ENCODE assay signal across 9 cellular contexts in the genomic region with DNA sequence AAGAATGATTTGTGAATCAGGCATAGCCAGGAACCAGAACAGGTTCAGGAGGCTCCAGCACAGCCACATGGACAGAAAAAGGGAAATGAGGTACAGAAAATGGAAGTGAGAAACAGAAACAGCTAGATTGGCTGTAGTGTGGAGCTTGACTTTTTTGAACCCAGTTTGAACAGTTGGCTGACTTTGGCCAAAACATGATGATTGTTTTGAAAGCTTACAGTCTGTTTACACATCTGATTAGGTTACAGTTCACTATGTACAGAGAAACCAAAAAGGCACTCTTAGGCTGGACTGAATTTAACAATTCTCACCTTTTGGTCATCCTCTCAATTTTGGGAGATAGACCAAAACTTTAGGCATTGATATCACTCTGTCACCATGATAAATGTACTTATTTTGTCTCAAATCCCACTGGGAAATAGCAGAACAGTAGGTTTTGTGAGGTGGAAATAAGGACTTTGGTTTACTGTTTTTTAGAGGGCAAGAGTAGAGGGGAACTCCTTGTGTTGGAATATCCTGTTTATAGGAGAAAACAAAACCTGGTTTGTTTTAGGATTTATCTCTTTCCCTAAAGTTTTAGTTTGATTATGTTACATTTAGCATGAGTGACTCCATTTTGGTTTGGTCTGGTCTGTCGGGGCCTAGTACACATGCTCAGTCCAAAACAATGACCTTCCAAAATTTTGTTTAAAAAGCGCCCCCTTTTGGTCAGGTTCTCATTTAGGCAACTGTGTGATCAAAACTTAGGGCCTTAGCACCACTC.
DNase-seq lines count a peak whose midpoint lies in the region; ATAC-seq and TF ChIP-seq lines count a peak whose summit lies in the region.
"Had no signal": no experiment of that assay in that cellular context is flagged by ENCODE, and none has a peak within 500 bp of the region (broad histone marks: within the 10 kb centered on the region; RNA-seq: fewer than 3 reads in every experiment).

No MANE protein-coding gene starts in this region.

- H3K27me3 ChIP-seq in GM06990 (replicated peaks; ENCODE audit: control insufficient read depth, insufficient read depth, low read length): no peaks in the 10 kb centered on the region
- H3K27me3 ChIP-seq in effector memory CD4-positive, alpha-beta T cell (replicated peaks; ENCODE audit: control insufficient read depth, insufficient read depth, low read length, poor library complexity, severe bottlenecking): no peaks in the 10 kb centered on the region
- no peaks in the 10 kb centered on the region for H3K27me3 ChIP-seq in right atrium auricular region
- no peaks in the 10 kb centered on the region for H3K27me3 ChIP-seq in suprapubic skin

- TF ChIP-seq POLR2A in suprapubic skin (IDR thresholded peaks at IDR 0.05): no peak

- DNase-seq in GM06990 (ENCODE audit: extremely low read depth, insufficient read length) (peak; percentile 27), fibroblast of villous mesenchyme (ENCODE audit: low read depth) (peak; percentile 15), right atrium auricular region (ENCODE audit: low spot score) (no peak), suprapubic skin (ENCODE audit: low spot score in 2 of 2) (no peak), DMS114 treated with DMSO at 0.1 percent for 48 hours (lab: John Stamatoyannopoulos, UW; ENCODE audit: unreplicated experiment) (no peak)
- peak; percentile 11 for DNase-seq in Jurkat, Clone E6-1 (ENCODE audit: low read depth, low spot score)
- DNase-seq in effector memory CD4-positive, alpha-beta T cell: no peak

- H3K9me3 ChIP-seq in effector memory CD4-positive, alpha-beta T cell (ENCODE audit: control insufficient read depth, low read length): no peaks in the 10 kb centered on the region
- H3K9me3 ChIP-seq in right atrium auricular region (no peaks in the 10 kb centered on the region), suprapubic skin (no peaks in the 10 kb centered on the region)

- H3K4me3 ChIP-seq in GM06990 (replicated peaks; ENCODE audit: low read depth, low read length) (no peak overlapping the region), fibroblast of villous mesenchyme (ENCODE audit: low read depth, low read length) (no peak overlapping the region), right atrium auricular region (no peak overlapping the region), suprapubic skin (no peak overlapping the region)
- H3K4me3 ChIP-seq in Jurkat, Clone E6-1 (ENCODE audit: low read length): no peak overlapping the region
- no peak overlapping the region for H3K4me3 ChIP-seq in effector memory CD4-positive, alpha-beta T cell (ENCODE audit: insufficient read depth, low read depth, low read length, poor library complexity, severe bottlenecking)

- no peak overlapping the region for H3K27ac ChIP-seq in effector memory CD4-positive, alpha-beta T cell (ENCODE audit: insufficient read depth, low read length, poor library complexity, severe bottlenecking)
- H3K27ac ChIP-seq in right atrium auricular region (no peak overlapping the region), suprapubic skin (no peak overlapping the region)
- H3K27ac ChIP-seq: epithelial cell of prostate had no signal

- peak; percentile 84 for ATAC-seq in GM21360 (IDR thresholded peaks at IDR 0.05; ENCODE audit: unreplicated experiment)

- no peaks in the 10 kb centered on the region for H3K4me1 ChIP-seq in effector memory CD4-positive, alpha-beta T cell (ENCODE audit: control insufficient read depth, insufficient read depth, low read length, poor library complexity, severe bottlenecking)
- no peaks in the 10 kb centered on the region for H3K4me1 ChIP-seq in right atrium auricular region
- H3K4me1 ChIP-seq in suprapubic skin: no peaks in the 10 kb centered on the region

- no peak for TF ChIP-seq EP300 in suprapubic skin (IDR thresholded peaks at IDR 0.05)

- TF ChIP-seq CTCF in GM06990 (IDR thresholded peaks at IDR 0.05; ENCODE audit: insufficient read depth, low read length, poor library complexity, severe bottlenecking): peak; percentile 34
- TF ChIP-seq CTCF in fibroblast of villous mesenchyme (IDR thresholded peaks at IDR 0.05; ENCODE audit: insufficient read depth, low read depth, low read length): peak; percentile 14
- TF ChIP-seq CTCF in right atrium auricular region (IDR thresholded peaks at IDR 0.05): no peak
- no peak for TF ChIP-seq CTCF in suprapubic skin (IDR thresholded peaks at IDR 0.05)

- no peaks in the 10 kb centered on the region for H3K36me3 ChIP-seq in GM06990 (ENCODE audit: control insufficient read depth, insufficient read depth, low read length)
- no peaks in the 10 kb centered on the region for H3K36me3 ChIP-seq in effector memory CD4-positive, alpha-beta T cell (ENCODE audit: control insufficient read depth, insufficient read depth, low read length)
- H3K36me3 ChIP-seq in right atrium auricular region: no peaks in the 10 kb centered on the region
- H3K36me3 ChIP-seq in suprapubic skin: no peaks in the 10 kb centered on the region

- 71% methylated on average over 2 of the region's 2 CpGs for WGBS in suprapubic skin

Comparison
In these comparisons a context has a peak if more than half of its experiments do, and no peak if none do; other contexts are left out.
1. DNase-seq: peak in GM06990 (single experiment), Jurkat, Clone E6-1 (single experiment) and fibroblast of villous mesenchyme (single experiment); none in effector memory CD4-positive, alpha-beta T cell (0 of 3), right atrium auricular region (single experiment), suprapubic skin (0 of 2) and DMS114 treated with DMSO at 0.1 percent for 48 hours (single experiment).
2. CTCF ChIP-seq: peak in GM06990 (single experiment) and fibroblast of villous mesenchyme (single experiment); none in right atrium auricular region (0 of 2) and suprapubic skin (0 of 2).